Comparison of ENCODE assay signal across 8 cellular contexts in the genomic region with DNA sequence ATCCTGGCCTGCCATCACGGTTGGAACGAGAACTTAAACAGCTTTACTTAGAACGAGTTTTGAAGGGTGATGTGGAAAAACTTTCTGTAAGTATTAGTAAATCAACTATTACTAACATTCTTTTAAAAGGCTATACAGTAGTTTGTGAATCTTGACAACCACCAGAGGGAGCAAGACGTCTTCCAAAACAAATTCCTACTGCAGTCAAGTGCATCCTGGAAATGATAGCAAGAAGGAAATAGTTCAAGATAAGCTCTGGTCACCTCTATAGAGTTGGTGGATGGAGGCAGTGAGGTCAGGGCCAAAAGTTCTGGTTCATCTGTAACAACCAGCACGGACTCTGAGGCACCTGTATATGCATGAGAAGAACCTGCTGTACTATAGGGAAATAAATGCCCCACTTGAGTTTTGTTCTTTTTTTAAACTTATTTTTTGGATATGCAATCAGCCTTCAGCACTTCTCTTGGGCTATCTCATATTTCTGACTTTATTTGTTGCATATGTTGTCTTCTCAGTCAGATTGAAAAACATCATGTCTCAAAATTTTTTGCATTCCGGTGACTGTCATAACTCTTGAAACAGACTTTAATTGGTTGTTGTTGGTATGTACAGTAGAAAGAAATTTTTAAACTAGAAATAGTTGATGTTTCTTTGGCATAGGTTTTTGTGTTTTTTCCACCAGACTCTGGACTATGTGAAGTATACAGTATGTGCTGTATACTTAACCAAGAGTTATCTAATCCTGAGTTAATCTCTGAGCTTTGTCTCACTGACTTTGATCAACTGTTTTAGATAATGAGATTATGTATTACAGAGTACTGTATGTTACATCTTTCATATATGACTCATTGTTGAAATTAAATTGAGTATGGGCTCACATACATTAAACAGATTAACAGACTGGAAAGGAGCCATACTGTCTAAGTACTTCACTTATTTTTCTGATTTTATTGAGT. TPM values are rescaled to one million over a fixed set of nuclear protein-coding genes. Genes with fewer than 3 reads are reported as not detected.
DNase-seq lines count a peak whose midpoint lies in the region; ATAC-seq and TF ChIP-seq lines count a peak whose summit lies in the region.

No MANE protein-coding gene starts in this region.

- H3K27ac ChIP-seq in thyroid gland, result no peak overlapping the region

- peaks cover 2% of the 10 kb centered on the region for H3K4me1 ChIP-seq in NT2/D1 (ENCODE audit: insufficient read depth, insufficient read length)
- peaks cover 8 to 10% of the 10 kb centered on the region in 2 donors for H3K4me1 ChIP-seq in thyroid gland

- 35 to 37% methylated on average over 6 of the region's 6 CpGs for WGBS in thyroid gland, 2 donors

- H3K36me3 ChIP-seq in NT2/D1 (ENCODE audit: insufficient read depth, insufficient read length, low read length) (peaks cover 36% of the 10 kb centered on the region), thyroid gland (peaks cover 0 to 3% of the 10 kb centered on the region in 2 donors)

- no peak overlapping the region for H3K4me3 ChIP-seq in NT2/D1 (ENCODE audit: insufficient read length, low read depth)
- no peak overlapping the region for H3K4me3 ChIP-seq in choroid plexus epithelial cell (ENCODE audit: low read depth, low read length)
- no peak overlapping the region for H3K4me3 ChIP-seq in thyroid gland (replicated peaks in 1 of 3)

- ATAC-seq in left colon, result peak; percentile 88

- DNase-seq in DMS114 treated with DMSO at 0.1 percent for 48 hours (lab: John Stamatoyannopoulos, UW; ENCODE audit: unreplicated experiment) (peak; percentile 52), HS-5 (ENCODE audit: low read depth) (peak; percentile 32), NT2/D1 (ENCODE audit: low read depth, low spot score) (peak; percentile 82), choroid plexus epithelial cell (ENCODE audit: low read depth) (peak; percentile 95), left colon (no peak), thyroid gland (no peak)
- no peak for DNase-seq in NK-92 treated with Interleukin-12 subunit alpha and Interleukin-12 subunit beta, amount 100 ng/mL, for 24 hours (lab: John Stamatoyannopoulos, UW)
- DNase-seq in stimulated activated CD8-positive, alpha-beta memory T cell treated with anti-CD3 and anti-CD28 coated beads, Interleukin-4, amount 100 ng/mL, for 48 hours, result no peak

- TF ChIP-seq CTCF in choroid plexus epithelial cell (conservative IDR thresholded peaks at IDR 0.05; ENCODE audit: low read depth, low read length), result peak; percentile 74
- peak; percentile 14 to 78 (median 62) for TF ChIP-seq CTCF in thyroid gland (IDR thresholded peaks at IDR 0.05)

- intact Hi-C loops in left colon (cut with DNase I, micrococcal nuclease), result loop anchor here in 1 of 2 donors (5.0 to 10.0 kb wide), 2 partner anchors 169 to 287 kb away; partner anchors contain the start of gene SPRED2
- intact Hi-C loops in thyroid gland (cut with DNase I), result loop anchor here (10.0 kb wide), 1 partner anchor 169 kb away; the partner anchor contains the start of gene SPRED2

- H3K9me3 ChIP-seq in NT2/D1 (ENCODE audit: insufficient read depth, low read length), result no peaks in the 10 kb centered on the region
- H3K9me3 ChIP-seq in thyroid gland, result no peaks in the 10 kb centered on the region

- no peak for TF ChIP-seq POLR2A in thyroid gland (IDR thresholded peaks at IDR 0.05)

- no peak overlapping the region for H3K9ac ChIP-seq in NT2/D1 (ENCODE audit: insufficient read length, low read depth)

- H3K27me3 ChIP-seq in NT2/D1 (ENCODE audit: insufficient read depth, insufficient read length) (peaks cover 4% of the 10 kb centered on the region), thyroid gland (no peaks in the 10 kb centered on the region)

RNA-seq across cellular contexts. Expression of gene ACTR2, which starts 37.7 kb away (rescaled TPM):
- total RNA-seq in left colon (100 to 1,000 TPM; 291 to 319 TPM), thyroid gland (10 to 100 TPM; 65.2 to 88.6 (median 74.7) TPM)

Comparison
In these comparisons a context has a peak if more than half of its experiments do, and no peak if none do; other contexts are left out.
1. DNase-seq: peak in DMS114 treated with DMSO at 0.1 percent for 48 hours (single experiment), HS-5 (single experiment), NT2/D1 (single experiment) and choroid plexus epithelial cell (single experiment); none in left colon (0 of 2), thyroid gland (0 of 2), NK-92 treated with Interleukin-12 subunit alpha and Interleukin-12 subunit beta, amount 100 ng/mL, for 24 hours (single experiment) and stimulated activated CD8-positive, alpha-beta memory T cell treated with anti-CD3 and anti-CD28 coated beads, Interleukin-4, amount 100 ng/mL, for 48 hours (single experiment).